1 cellular context compared by ENCODE assay signal in the genomic region with DNA sequence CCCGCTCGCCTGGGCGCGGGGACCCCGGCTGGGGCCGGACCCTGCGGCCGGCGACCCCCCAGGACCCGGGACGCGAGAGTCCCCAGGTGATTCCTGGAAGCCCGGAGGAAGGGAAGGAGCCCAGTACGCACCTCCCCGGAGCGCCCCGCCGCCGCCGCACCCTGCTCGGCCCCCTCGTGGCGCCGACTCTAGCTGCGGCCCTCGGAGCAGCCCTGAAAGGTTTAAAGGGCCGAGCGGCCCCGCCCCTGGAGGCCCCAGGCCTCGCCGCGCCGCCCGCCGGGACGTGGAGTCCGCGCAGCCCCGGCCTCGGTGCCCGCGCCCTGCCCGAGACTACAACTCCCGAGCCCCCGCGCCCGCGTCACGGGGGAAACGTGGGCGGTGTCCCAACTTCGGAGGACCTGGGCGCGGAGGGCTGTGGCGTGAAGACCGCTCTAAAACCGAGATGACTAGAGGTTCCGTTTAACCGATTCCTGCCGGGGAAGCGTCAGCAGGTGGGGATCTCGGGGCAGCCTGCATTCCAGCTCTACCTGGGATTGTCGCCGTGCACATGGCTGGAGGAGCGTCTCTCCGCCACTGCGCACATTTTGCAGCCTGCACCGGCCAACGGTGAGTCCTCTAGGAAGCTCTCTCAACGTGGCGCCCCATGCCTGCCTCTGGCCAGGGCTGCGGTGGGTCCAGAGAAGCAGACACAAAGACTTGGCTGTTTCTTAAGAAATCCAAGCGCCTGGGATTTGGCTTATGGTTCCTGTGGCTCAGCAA.
TF ChIP-seq lines count a peak whose summit lies in the region.

TMEM150A (minus strand) TSS at position 223 of the 759 bp plus-strand sequence. CDS start 750 bp downstream, outside the sequence.

TF ChIP-seq in HepG2, 621 proteins besides CTCF, POLR2A, EP300 and RAD21 (continued from another document):
- TF ChIP-seq, protein P1, sequence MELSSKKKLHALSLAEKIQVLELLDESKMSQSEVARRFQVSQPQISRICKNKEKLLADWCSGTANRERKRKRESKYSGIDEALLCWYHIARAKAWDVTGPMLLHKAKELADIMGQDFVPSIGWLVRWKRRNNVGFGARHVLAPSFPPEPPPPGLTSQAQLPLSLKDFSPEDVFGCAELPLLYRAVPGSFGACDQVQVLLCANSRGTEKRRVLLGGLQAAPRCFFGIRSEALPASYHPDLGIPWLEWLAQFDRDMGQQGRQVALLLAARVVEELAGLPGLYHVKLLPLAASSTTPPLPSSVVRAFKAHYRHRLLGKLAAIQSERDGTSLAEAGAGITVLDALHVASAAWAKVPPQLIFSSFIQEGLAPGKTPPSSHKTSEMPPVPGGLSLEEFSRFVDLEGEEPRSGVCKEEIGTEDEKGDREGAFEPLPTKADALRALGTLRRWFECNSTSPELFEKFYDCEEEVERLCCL (CRISPR knock-in tag; IDR thresholded peaks at IDR 0.05; ENCODE audit: borderline replicate concordance) = 0 out of 2 replicates have a peak, but pooled peaks have one; percentile 79
- TF ChIP-seq ZIK1 (CRISPR knock-in tag; IDR thresholded peaks at IDR 0.05; ENCODE audit: borderline replicate concordance, low read depth) (0 out of 2 replicates have a peak, but pooled peaks have one; percentile 42), NFIB (CRISPR knock-in tag; IDR thresholded peaks at IDR 0.05; ENCODE audit: borderline replicate concordance) (no peak), FOXK1 (CRISPR knock-in tag; IDR thresholded peaks at IDR 0.05; ENCODE audit: borderline replicate concordance, low read depth) (peak; percentile 73; the same call in 1 of the 2 replicates), ZNF780A (CRISPR knock-in tag; IDR thresholded peaks at IDR 0.05) (no peak), TAF1 (CRISPR knock-in tag; IDR thresholded peaks at IDR 0.05) (peak; percentile 63), ZNF704 (CRISPR knock-in tag; IDR thresholded peaks at IDR 0.05; ENCODE audit: borderline replicate concordance) (no peak), SMYD3 (CRISPR knock-in tag; IDR thresholded peaks at IDR 0.05) (no peak), CCDC6 (CRISPR knock-in tag; IDR thresholded peaks at IDR 0.05) (peak; percentile 94), ZC3H13 (CRISPR knock-in tag; IDR thresholded peaks at IDR 0.05) (peak; percentile 85), RFXANK (CRISPR knock-in tag; IDR thresholded peaks at IDR 0.05) (no peak), ZNF547 (CRISPR knock-in tag; IDR thresholded peaks at IDR 0.05) (peak; percentile 55; the same call in 1 of the 2 replicates), YEATS4 (CRISPR knock-in tag; IDR thresholded peaks at IDR 0.05; ENCODE audit: borderline replicate concordance) (peak; percentile 88; the same call in 1 of the 2 replicates), CREM (IDR thresholded peaks at IDR 0.05) (peak; percentile 80), CREM (CRISPR knock-in tag; IDR thresholded peaks at IDR 0.05) (no peak), SP1 (IDR thresholded peaks at IDR 0.05) (no peak), SP1 (CRISPR knock-in tag; IDR thresholded peaks at IDR 0.05) (peak; percentile 59; the same call in 1 of the 2 replicates), RAD51 (IDR thresholded peaks at IDR 0.05; ENCODE audit: borderline replicate concordance) (no peak), FOXO1 (CRISPR knock-in tag; IDR thresholded peaks at IDR 0.05) (peak; percentile 54; the same call in 1 of the 2 replicates)
- TF ChIP-seq, protein P2, sequence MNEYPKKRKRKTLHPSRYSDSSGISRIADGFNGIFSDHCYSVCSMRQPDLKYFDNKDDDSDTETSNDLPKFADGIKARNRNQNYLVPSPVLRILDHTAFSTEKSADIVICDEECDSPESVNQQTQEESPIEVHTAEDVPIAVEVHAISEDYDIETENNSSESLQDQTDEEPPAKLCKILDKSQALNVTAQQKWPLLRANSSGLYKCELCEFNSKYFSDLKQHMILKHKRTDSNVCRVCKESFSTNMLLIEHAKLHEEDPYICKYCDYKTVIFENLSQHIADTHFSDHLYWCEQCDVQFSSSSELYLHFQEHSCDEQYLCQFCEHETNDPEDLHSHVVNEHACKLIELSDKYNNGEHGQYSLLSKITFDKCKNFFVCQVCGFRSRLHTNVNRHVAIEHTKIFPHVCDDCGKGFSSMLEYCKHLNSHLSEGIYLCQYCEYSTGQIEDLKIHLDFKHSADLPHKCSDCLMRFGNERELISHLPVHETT (CRISPR knock-in tag; conservative IDR thresholded peaks at IDR 0.05) = peak; percentile 76
- TF ChIP-seq, protein P3, sequence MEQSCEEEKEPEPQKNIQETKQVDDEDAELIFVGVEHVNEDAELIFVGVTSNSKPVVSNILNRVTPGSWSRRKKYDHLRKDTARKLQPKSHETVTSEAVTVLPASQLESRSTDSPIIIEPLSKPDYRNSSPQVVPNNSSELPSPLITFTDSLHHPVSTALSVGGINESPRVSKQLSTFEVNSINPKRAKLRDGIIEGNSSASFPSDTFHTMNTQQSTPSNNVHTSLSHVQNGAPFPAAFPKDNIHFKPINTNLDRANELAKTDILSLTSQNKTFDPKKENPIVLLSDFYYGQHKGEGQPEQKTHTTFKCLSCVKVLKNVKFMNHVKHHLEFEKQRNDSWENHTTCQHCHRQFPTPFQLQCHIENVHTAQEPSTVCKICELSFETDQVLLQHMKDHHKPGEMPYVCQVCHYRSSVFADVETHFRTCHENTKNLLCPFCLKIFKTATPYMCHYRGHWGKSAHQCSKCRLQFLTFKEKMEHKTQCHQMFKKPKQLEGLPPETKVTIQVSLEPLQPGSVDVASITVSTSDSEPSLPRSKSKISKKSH (CRISPR knock-in tag; IDR thresholded peaks at IDR 0.05; ENCODE audit: borderline replicate concordance) = peak; percentile 83; the same call in 1 of the 2 replicates
- TF ChIP-seq, protein P4, sequence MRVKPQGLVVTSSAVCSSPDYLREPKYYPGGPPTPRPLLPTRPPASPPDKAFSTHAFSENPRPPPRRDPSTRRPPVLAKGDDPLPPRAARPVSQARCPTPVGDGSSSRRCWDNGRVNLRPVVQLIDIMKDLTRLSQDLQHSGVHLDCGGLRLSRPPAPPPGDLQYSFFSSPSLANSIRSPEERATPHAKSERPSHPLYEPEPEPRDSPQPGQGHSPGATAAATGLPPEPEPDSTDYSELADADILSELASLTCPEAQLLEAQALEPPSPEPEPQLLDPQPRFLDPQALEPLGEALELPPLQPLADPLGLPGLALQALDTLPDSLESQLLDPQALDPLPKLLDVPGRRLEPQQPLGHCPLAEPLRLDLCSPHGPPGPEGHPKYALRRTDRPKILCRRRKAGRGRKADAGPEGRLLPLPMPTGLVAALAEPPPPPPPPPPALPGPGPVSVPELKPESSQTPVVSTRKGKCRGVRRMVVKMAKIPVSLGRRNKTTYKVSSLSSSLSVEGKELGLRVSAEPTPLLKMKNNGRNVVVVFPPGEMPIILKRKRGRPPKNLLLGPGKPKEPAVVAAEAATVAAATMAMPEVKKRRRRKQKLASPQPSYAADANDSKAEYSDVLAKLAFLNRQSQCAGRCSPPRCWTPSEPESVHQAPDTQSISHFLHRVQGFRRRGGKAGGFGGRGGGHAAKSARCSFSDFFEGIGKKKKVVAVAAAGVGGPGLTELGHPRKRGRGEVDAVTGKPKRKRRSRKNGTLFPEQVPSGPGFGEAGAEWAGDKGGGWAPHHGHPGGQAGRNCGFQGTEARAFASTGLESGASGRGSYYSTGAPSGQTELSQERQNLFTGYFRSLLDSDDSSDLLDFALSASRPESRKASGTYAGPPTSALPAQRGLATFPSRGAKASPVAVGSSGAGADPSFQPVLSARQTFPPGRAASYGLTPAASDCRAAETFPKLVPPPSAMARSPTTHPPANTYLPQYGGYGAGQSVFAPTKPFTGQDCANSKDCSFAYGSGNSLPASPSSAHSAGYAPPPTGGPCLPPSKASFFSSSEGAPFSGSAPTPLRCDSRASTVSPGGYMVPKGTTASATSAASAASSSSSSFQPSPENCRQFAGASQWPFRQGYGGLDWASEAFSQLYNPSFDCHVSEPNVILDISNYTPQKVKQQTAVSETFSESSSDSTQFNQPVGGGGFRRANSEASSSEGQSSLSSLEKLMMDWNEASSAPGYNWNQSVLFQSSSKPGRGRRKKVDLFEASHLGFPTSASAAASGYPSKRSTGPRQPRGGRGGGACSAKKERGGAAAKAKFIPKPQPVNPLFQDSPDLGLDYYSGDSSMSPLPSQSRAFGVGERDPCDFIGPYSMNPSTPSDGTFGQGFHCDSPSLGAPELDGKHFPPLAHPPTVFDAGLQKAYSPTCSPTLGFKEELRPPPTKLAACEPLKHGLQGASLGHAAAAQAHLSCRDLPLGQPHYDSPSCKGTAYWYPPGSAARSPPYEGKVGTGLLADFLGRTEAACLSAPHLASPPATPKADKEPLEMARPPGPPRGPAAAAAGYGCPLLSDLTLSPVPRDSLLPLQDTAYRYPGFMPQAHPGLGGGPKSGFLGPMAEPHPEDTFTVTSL (CRISPR knock-in tag; IDR thresholded peaks at IDR 0.05; ENCODE audit: borderline replicate concordance) = no peak
- TF ChIP-seq, protein P5, sequence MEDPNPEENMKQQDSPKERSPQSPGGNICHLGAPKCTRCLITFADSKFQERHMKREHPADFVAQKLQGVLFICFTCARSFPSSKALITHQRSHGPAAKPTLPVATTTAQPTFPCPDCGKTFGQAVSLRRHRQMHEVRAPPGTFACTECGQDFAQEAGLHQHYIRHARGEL (CRISPR knock-in tag; IDR thresholded peaks at IDR 0.05) = peak; percentile 80; the same call in 1 of the 2 replicates
- TF ChIP-seq, protein P6, sequence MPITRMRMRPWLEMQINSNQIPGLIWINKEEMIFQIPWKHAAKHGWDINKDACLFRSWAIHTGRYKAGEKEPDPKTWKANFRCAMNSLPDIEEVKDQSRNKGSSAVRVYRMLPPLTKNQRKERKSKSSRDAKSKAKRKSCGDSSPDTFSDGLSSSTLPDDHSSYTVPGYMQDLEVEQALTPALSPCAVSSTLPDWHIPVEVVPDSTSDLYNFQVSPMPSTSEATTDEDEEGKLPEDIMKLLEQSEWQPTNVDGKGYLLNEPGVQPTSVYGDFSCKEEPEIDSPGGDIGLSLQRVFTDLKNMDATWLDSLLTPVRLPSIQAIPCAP (CRISPR knock-in tag; IDR thresholded peaks at IDR 0.05; ENCODE audit: low read depth) = no peak
- TF ChIP-seq, protein P7, sequence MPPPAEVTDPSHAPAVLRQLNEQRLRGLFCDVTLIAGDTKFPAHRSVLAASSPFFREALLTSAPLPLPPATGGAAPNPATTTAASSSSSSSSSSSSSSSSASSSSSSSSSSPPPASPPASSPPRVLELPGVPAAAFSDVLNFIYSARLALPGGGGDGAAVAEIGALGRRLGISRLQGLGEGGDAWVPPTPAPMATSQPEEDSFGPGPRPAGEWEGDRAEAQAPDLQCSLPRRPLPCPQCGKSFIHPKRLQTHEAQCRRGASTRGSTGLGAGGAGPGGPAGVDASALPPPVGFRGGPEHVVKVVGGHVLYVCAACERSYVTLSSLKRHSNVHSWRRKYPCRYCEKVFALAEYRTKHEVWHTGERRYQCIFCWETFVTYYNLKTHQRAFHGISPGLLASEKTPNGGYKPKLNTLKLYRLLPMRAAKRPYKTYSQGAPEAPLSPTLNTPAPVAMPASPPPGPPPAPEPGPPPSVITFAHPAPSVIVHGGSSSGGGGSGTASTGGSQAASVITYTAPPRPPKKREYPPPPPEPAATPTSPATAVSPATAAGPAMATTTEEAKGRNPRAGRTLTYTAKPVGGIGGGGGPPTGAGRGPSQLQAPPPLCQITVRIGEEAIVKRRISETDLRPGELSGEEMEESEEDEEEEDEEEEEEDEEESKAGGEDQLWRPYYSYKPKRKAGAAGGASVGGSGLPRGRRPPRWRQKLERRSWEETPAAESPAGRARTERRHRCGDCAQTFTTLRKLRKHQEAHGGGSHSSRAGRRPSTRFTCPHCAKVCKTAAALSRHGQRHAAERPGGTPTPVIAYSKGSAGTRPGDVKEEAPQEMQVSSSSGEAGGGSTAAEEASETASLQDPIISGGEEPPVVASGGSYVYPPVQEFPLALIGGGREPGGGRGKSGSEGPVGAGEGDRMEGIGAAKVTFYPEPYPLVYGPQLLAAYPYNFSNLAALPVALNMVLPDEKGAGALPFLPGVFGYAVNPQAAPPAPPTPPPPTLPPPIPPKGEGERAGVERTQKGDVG (CRISPR knock-in tag; IDR thresholded peaks at IDR 0.05; ENCODE audit: borderline replicate concordance) = peak; percentile 66; the same call in 1 of the 2 replicates
TF ChIP-seq in HepG2: peak in this region for 236.
